ENCODE assay signal across 29 cellular contexts in genomic region chrX:21354725-21355124, GRCh38. TPM values are rescaled to one million over a fixed set of nuclear protein-coding genes. Genes with fewer than 3 reads are reported as not detected.
DNase-seq lines count a peak whose midpoint lies in the region; ATAC-seq and TF ChIP-seq lines count a peak whose summit lies in the region.
"Had no signal": no experiment of that assay in that cellular context is flagged by ENCODE, and none has a peak within 500 bp of the region (broad histone marks: within the 10 kb centered on the region; RNA-seq: fewer than 3 reads in every experiment).

No MANE protein-coding gene starts in this region.

- intact Hi-C loops in testis (cut with DNase I; ENCODE audit: low total_unique reads) = no loop called here

- no peak overlapping the region for H3K4me3 Mint-ChIP-seq in T-helper 2 cell treated with Interferon-gamma antibody and Interleukin-4, amounts not matched to agents 5 μg/mL and 100 μg/mL, for 36 hours
- H3K4me3 Mint-ChIP-seq: activated CD4-positive, alpha-beta T cell treated with anti-CD3 and anti-CD28 coated beads, Interleukin-2, amount 10 ng/mL, durations not matched to agents 24 days and 14 days; activated T-cell treated with anti-CD3 and anti-CD28 coated beads, Interleukin-2, amount 50 U/mL, for 72 hours; CD4-positive, alpha-beta memory T cell; immature natural killer cell; stimulated activated naive CD8-positive, alpha-beta T cell treated with anti-CD3 and anti-CD28 coated beads, Interleukin-15, Interleukin-2, amounts not matched to agents 100 ng/mL and 50 ng/mL, for 24 hours; T-helper 17 cell had no signal

- TF ChIP-seq POLR2A in testis (IDR thresholded peaks at IDR 0.05) = no peak

- H3K9ac ChIP-seq in OCI-LY3 (ENCODE audit: low read length) = no peak overlapping the region

- peak; percentile 46 for ATAC-seq in GM18867 (IDR thresholded peaks at IDR 0.05; ENCODE audit: unreplicated experiment)
- ATAC-seq: activated T-cell treated with anti-CD3 and anti-CD28 coated beads, Interleukin-2, amount 50 U/mL, for 72 hours; T-helper 17 cell had no signal

- H3K36me3 ChIP-seq in OCI-LY3 (replicated peaks; ENCODE audit: low read depth, low read length) (no peaks in the 10 kb centered on the region), WERI-Rb-1 (no peaks in the 10 kb centered on the region), testis (ENCODE audit: low read depth, missing control alignments) (no peaks in the 10 kb centered on the region)
- H3K36me3 ChIP-seq: brain microvascular endothelial cell, HAP-1, neutrophil, prostate gland, SJSA1, tibial artery had no signal

- H3K4me3 ChIP-seq in OCI-LY3 (ENCODE audit: low read length) (no peak overlapping the region), WERI-Rb-1 (ENCODE audit: low read depth, low read length) (no peak overlapping the region), testis (no peak overlapping the region)
- H3K4me3 ChIP-seq: HAP-1, prostate gland, SJSA1, tibial artery had no signal

- H3K4me1 ChIP-seq in OCI-LY3 (ENCODE audit: low read length) = no peaks in the 10 kb centered on the region
- no peaks in the 10 kb centered on the region for H3K4me1 ChIP-seq in testis
- H3K4me1 ChIP-seq: HAP-1, prostate gland, SJSA1, tibial artery had no signal

- peaks cover 21% of the 10 kb centered on the region for H3K9me3 Mint-ChIP-seq in T-helper 2 cell treated with Interferon-gamma antibody and Interleukin-4, amounts not matched to agents 5 μg/mL and 100 μg/mL, for 36 hours

- DNase-seq in HT1080 (ENCODE audit: low read depth) = peak; percentile 18
- peak; percentile 8 for DNase-seq in WERI-Rb-1
- no peak for DNase-seq in testis
- no peak for DNase-seq in A172 (ENCODE audit: low spot score)
- DNase-seq in T-helper 2 cell treated with Interferon-gamma antibody and Interleukin-4, amounts not matched to agents 5 μg/mL and 100 μg/mL, for 36 hours (ENCODE audit: low spot score) = no peak
- DNase-seq: activated CD4-positive, alpha-beta T cell treated with anti-CD3 and anti-CD28 coated beads, Interleukin-2, amount 10 ng/mL, durations not matched to agents 24 days and 14 days; activated naive CD4-positive, alpha-beta T cell treated with Interleukin-2 at 50 U/mL for 16 hours; activated T-cell treated with anti-CD3 and anti-CD28 coated beads, Interleukin-2, amount 50 U/mL, for 72 hours; brain microvascular endothelial cell; CD4-positive, alpha-beta memory T cell; effector memory CD4-positive, alpha-beta T cell; hippocampal formation; immature natural killer cell; IMR-90; mesenchymal stem cell; MM.1S; NCI-H1436; NCI-H69; stimulated activated CD4-positive, alpha-beta T cell treated with anti-CD3 and anti-CD28 coated beads, Interleukin-15, amount 100 ng/mL, for 24 hours; T-helper 17 cell; tibial artery had no signal

- TF ChIP-seq CTCF in OCI-LY3 (IDR thresholded peaks at IDR 0.05; ENCODE audit: low read depth, low read length) = peak; percentile 49
- peak; percentile 37 for TF ChIP-seq CTCF in WERI-Rb-1 (IDR thresholded peaks at IDR 0.05; ENCODE audit: low read depth, low read length)
- no peak for TF ChIP-seq CTCF in testis (IDR thresholded peaks at IDR 0.05)

- H3K27ac Mint-ChIP-seq in T-helper 2 cell treated with Interferon-gamma antibody and Interleukin-4, amounts not matched to agents 5 μg/mL and 100 μg/mL, for 36 hours = no peak overlapping the region
- H3K27ac Mint-ChIP-seq: activated CD4-positive, alpha-beta T cell treated with anti-CD3 and anti-CD28 coated beads, Interleukin-2, amount 10 ng/mL, durations not matched to agents 24 days and 14 days; activated T-cell treated with anti-CD3 and anti-CD28 coated beads, Interleukin-2, amount 50 U/mL, for 72 hours; CD4-positive, alpha-beta memory T cell; immature natural killer cell; stimulated activated naive CD8-positive, alpha-beta T cell treated with anti-CD3 and anti-CD28 coated beads, Interleukin-15, Interleukin-2, amounts not matched to agents 100 ng/mL and 50 ng/mL, for 24 hours; T-helper 17 cell had no signal

- H2AFZ ChIP-seq in OCI-LY3 (ENCODE audit: low read depth, low read length) = no peak overlapping the region

- 89 to 93% methylated on average over 4 of the region's 4 CpGs for WGBS in testis, 2 donors

- H3K27me3 Mint-ChIP-seq in T-helper 2 cell treated with Interferon-gamma antibody and Interleukin-4, amounts not matched to agents 5 μg/mL and 100 μg/mL, for 36 hours (ENCODE audit: low read depth) = no peaks in the 10 kb centered on the region
- H3K27me3 Mint-ChIP-seq: activated CD4-positive, alpha-beta T cell treated with anti-CD3 and anti-CD28 coated beads, Interleukin-2, amount 10 ng/mL, durations not matched to agents 24 days and 14 days; CD4-positive, alpha-beta memory T cell; stimulated activated naive CD8-positive, alpha-beta T cell treated with anti-CD3 and anti-CD28 coated beads, Interleukin-15, Interleukin-2, amounts not matched to agents 100 ng/mL and 50 ng/mL, for 24 hours; T-helper 17 cell had no signal

- H3K4me2 ChIP-seq in OCI-LY3 (ENCODE audit: low read length) = no peak overlapping the region

- no peaks in the 10 kb centered on the region for H3K4me1 Mint-ChIP-seq in T-helper 2 cell treated with Interferon-gamma antibody and Interleukin-4, amounts not matched to agents 5 μg/mL and 100 μg/mL, for 36 hours (ENCODE audit: low read depth)
- H3K4me1 Mint-ChIP-seq: activated CD4-positive, alpha-beta T cell treated with anti-CD3 and anti-CD28 coated beads, Interleukin-2, amount 10 ng/mL, durations not matched to agents 24 days and 14 days; CD4-positive, alpha-beta memory T cell; immature natural killer cell; T-helper 17 cell had no signal

- H3K27me3 ChIP-seq in OCI-LY3 (ENCODE audit: low read depth, low read length) (no peaks in the 10 kb centered on the region), WERI-Rb-1 (ENCODE audit: insufficient read depth, low read depth, severe bottlenecking) (peaks cover 3% of the 10 kb centered on the region), testis (no peaks in the 10 kb centered on the region)
- H3K27me3 ChIP-seq: brain microvascular endothelial cell, neutrophil, SJSA1, tibial artery had no signal

- H4K20me1 ChIP-seq in OCI-LY3 (ENCODE audit: insufficient read depth, low read length) = no peaks in the 10 kb centered on the region

- H3K9me3 ChIP-seq in OCI-LY3 (ENCODE audit: insufficient read depth, low read length) (no peaks in the 10 kb centered on the region), WERI-Rb-1 (ENCODE audit: severe bottlenecking) (no peaks in the 10 kb centered on the region), testis (no peaks in the 10 kb centered on the region)
- H3K9me3 ChIP-seq: HAP-1, neutrophil, prostate gland, SJSA1 had no signal

- no peaks in the 10 kb centered on the region for H3K79me2 ChIP-seq in OCI-LY3 (ENCODE audit: low read length)

- no peaks in the 10 kb centered on the region for H3K36me3 Mint-ChIP-seq in T-helper 2 cell treated with Interferon-gamma antibody and Interleukin-4, amounts not matched to agents 5 μg/mL and 100 μg/mL, for 36 hours (ENCODE audit: low read depth)
- H3K36me3 Mint-ChIP-seq: immature natural killer cell had no signal

- H3K27ac ChIP-seq in OCI-LY3 (ENCODE audit: low read length) = no peak overlapping the region
- no peak overlapping the region for H3K27ac ChIP-seq in WERI-Rb-1
- no peak overlapping the region for H3K27ac ChIP-seq in testis
- H3K27ac ChIP-seq: brain microvascular endothelial cell, HL-60, neutrophil, prostate gland, SJSA1, tibial artery had no signal

RNA-seq across cellular contexts. Expression of gene CNKSR2, which starts 19.5 kb away (rescaled TPM):
- 8.6 and 8.7 TPM in 2 replicates for total RNA-seq in HT1080 (2014; rRNA removed; shearing (Covaris generic))
- 2.8 and 3.4 TPM in 2 replicates for polyA plus RNA-seq in HT1080 (2015; cell fraction: cytosol; rRNA removed)
- 4.1 and 4.5 TPM in 2 replicates for polyA plus RNA-seq in HT1080 (2015; cell fraction: nucleus; rRNA removed)
- 10 to 100 TPM; 13.2 to 17.3 TPM for total RNA-seq in testis
- 2.1 TPM for polyA plus RNA-seq in testis (ENCODE audit: insufficient read depth, low read depth, low replicate concordance)
- total RNA-seq in A172 (2014; rRNA removed; shearing (Covaris generic)) = not detected in 2 replicates

Comparison
In these comparisons a context has a peak if more than half of its experiments do, and no peak if none do; other contexts are left out.
1. DNase-seq: peak in HT1080 (single experiment) and WERI-Rb-1 (single experiment); none in testis (single experiment), A172 (single experiment) and T-helper 2 cell treated with Interferon-gamma antibody and Interleukin-4, amounts not matched to agents 5 μg/mL and 100 μg/mL, for 36 hours (single experiment).
2. CTCF ChIP-seq: peak in OCI-LY3 (single experiment) and WERI-Rb-1 (single experiment); none in testis (0 of 3).